29 cellular contexts compared by ENCODE assay signal in the genomic region with DNA sequence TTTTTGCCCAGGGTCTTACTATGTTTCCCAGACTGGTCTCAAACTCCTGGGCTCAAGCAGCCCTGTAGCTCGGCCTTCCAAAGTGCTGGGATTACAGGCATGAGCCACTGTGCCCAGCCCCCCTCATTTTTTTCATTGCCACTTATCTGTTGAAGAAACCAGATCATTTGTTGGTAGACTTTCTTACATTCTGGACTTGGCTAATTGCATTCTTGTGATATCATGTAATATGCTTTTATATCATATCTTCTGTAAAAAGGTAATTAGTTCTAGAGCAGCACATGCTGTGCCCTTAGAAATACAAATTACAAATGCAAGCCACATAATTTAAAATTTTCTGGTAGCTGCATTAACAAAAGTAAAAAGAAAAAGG. TPM values are rescaled to one million over a fixed set of nuclear protein-coding genes. Genes with fewer than 3 reads are reported as not detected.
"Had no signal": no experiment of that assay in that cellular context is flagged by ENCODE, and none has a peak within 500 bp of the region (broad histone marks: within the 10 kb centered on the region; RNA-seq: fewer than 3 reads in every experiment).

No MANE protein-coding gene starts in this region.

- H3K36me3 Mint-ChIP-seq: immature natural killer cell; mesothelial cell of epicardium; naive B cell; natural killer cell treated with Interleukin-12 subunit alpha and Interleukin-12 subunit beta and Interleukin-15 and Interleukin-18, amount 100 ng/mL, for 72 hours had no signal

- H3K27ac Mint-ChIP-seq: effector memory CD8-positive, alpha-beta T cell; immature natural killer cell; mesothelial cell of epicardium; naive B cell; natural killer cell treated with Interleukin-12 subunit alpha and Interleukin-12 subunit beta and Interleukin-15 and Interleukin-18, amount 100 ng/mL, for 72 hours; neural progenitor cell; progenitor cell of endocrine pancreas; stimulated activated naive CD8-positive, alpha-beta T cell treated with anti-CD3 and anti-CD28 coated beads, Interleukin-15, amount 100 ng/mL, for 72 hours had no signal

- H3K27ac ChIP-seq: esophagus squamous epithelium, neural progenitor cell, parathyroid adenoma, skin epidermis, suprapubic skin, transverse colon, upper lobe of right lung, vagina had no signal

- H3K4me1 ChIP-seq: esophagus squamous epithelium, neural progenitor cell, parathyroid adenoma, transverse colon, upper lobe of right lung, vagina had no signal

- H3K79me2 ChIP-seq: parathyroid adenoma had no signal

- H3K36me3 ChIP-seq: esophagus squamous epithelium, neural progenitor cell, suprapubic skin, transverse colon, upper lobe of right lung, vagina had no signal

- ATAC-seq: effector memory CD8-positive, alpha-beta T cell; mucosa of descending colon; natural killer cell treated with Interleukin-12 subunit alpha and Interleukin-12 subunit beta and Interleukin-15 and Interleukin-18, amount 100 ng/mL, for 72 hours; stimulated activated naive CD8-positive, alpha-beta T cell treated with anti-CD3 and anti-CD28 coated beads, Interleukin-15, amount 100 ng/mL, for 72 hours; upper lobe of right lung had no signal

- H3K27me3 ChIP-seq: esophagus squamous epithelium, neural progenitor cell, suprapubic skin, transverse colon, upper lobe of right lung, vagina had no signal

- H3K4me2 ChIP-seq: neural progenitor cell had no signal

- H3K4me1 Mint-ChIP-seq: immature natural killer cell; mesothelial cell of epicardium; naive B cell; neural progenitor cell; stimulated activated naive CD8-positive, alpha-beta T cell treated with anti-CD3 and anti-CD28 coated beads, Interleukin-15, amount 100 ng/mL, for 72 hours had no signal

- H3K27me3 Mint-ChIP-seq: progenitor cell of endocrine pancreas had no signal

- FAIRE-seq: endometrium had no signal

- H3K4me3 ChIP-seq: esophagus squamous epithelium, mucosa of descending colon, neural progenitor cell, skin epidermis, suprapubic skin, transverse colon, upper lobe of right lung, vagina had no signal

- H3K4me3 Mint-ChIP-seq: effector memory CD8-positive, alpha-beta T cell; immature natural killer cell; mesothelial cell of epicardium; naive B cell; natural killer cell treated with Interleukin-12 subunit alpha and Interleukin-12 subunit beta and Interleukin-15 and Interleukin-18, amount 100 ng/mL, for 72 hours; neural progenitor cell; stimulated activated naive CD8-positive, alpha-beta T cell treated with anti-CD3 and anti-CD28 coated beads, Interleukin-15, amount 100 ng/mL, for 72 hours had no signal

- DNase-seq: cortex of kidney; effector memory CD8-positive, alpha-beta T cell; erythroblast; esophagus squamous epithelium; foreskin melanocyte; glutamatergic neuron; hypothalamus; immature natural killer cell; islet precursor cell; kidney glomerular epithelial cell; mesenchymal stem cell; mucosa of descending colon; naive B cell; stimulated activated CD4-positive, alpha-beta T cell treated with anti-CD3 and anti-CD28 coated beads, Interleukin-15, amount 100 ng/mL, for 24 hours; stimulated activated CD4-positive, alpha-beta T cell treated with anti-CD3 and anti-CD28 coated beads, Interleukin-2, amount 100 ng/mL, for 48 hours; stimulated activated CD8-positive, alpha-beta memory T cell treated with anti-CD3 and anti-CD28 coated beads, Interleukin-4, amount 100 ng/mL, for 48 hours; stimulated activated naive CD4-positive, alpha-beta T cell; stimulated activated naive CD8-positive, alpha-beta T cell treated with anti-CD3 and anti-CD28 coated beads, Interleukin-15, amount 100 ng/mL, for 72 hours; transverse colon; upper lobe of right lung had no signal

- H3K9me3 ChIP-seq: esophagus squamous epithelium, mucosa of descending colon, suprapubic skin, transverse colon, upper lobe of right lung, vagina had no signal

- H3K9me3 Mint-ChIP-seq: effector memory CD8-positive, alpha-beta T cell; naive B cell; natural killer cell treated with Interleukin-12 subunit alpha and Interleukin-12 subunit beta and Interleukin-15 and Interleukin-18, amount 100 ng/mL, for 72 hours; neural progenitor cell; stimulated activated naive CD8-positive, alpha-beta T cell treated with anti-CD3 and anti-CD28 coated beads, Interleukin-15, amount 100 ng/mL, for 72 hours had no signal

RNA-seq across cellular contexts. Expression of a gene that starts 53.9 kb away (rescaled TPM):
- total RNA-seq: natural killer cell treated with Interleukin-12 subunit alpha and Interleukin-12 subunit beta and Interleukin-15 and Interleukin-18, amount 100 ng/mL, for 72 hours; upper lobe of right lung had no signal
- polyA plus RNA-seq: immature natural killer cell had no signal
